Comparison of ENCODE assay signal across 8 cellular contexts in the genomic region with DNA sequence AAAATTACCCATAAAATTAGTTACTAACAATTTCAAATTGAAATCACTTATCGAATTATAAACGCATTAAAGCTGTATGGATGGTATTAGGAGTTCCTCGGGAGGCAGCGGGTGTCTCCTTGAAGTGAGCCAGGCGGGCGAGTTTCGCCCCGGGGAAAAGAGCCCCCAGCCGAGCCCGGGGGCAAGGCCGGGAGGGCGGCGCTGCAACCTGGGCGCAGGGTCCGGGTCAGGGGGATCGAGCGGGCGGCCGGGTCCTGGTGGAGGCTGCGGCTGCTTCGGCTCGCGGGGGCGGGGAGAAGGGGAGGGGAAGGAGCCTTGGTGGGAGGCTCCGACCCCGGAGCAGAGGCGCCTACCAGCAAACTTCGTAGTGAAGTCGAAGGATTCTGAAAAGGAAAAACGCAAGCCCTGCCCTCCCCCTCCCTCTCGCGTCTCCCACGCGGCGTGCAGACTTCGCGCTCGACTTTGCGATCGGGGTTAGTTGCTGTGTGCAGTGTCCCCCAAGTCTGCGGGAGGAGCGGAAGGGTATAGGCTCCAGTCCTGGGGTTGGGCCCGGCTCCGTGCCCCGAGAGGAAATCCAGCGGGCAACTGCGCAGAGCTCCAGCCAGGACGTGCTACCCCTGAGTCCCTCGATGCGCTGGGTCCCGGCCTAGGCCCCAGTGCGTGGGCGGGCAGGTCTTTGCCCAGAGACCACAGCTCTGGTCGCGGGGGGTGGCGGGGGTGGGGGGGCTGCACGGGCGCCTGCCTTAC.
DNase-seq lines count a peak whose midpoint lies in the region; ATAC-seq and TF ChIP-seq lines count a peak whose summit lies in the region.

No MANE protein-coding gene starts in this region.

- H2AK5ac ChIP-seq in H9 (ENCODE audit: insufficient read length, low read length): no peak overlapping the region

- H3K9me3 Mint-ChIP-seq in H9: peaks cover 0 to 6% of the 10 kb centered on the region in 2 experiments; a peak in 1 of 5 replicates
- H3K9me3 Mint-ChIP-seq in activated CD8-positive, alpha-beta T cell treated with anti-CD3 and anti-CD28 coated beads, Interleukin-2, amount 10 ng/mL, durations not matched to agents 7 days and 5 days (ENCODE audit: insufficient read depth): no peaks in the 10 kb centered on the region
- no peaks in the 10 kb centered on the region for H3K9me3 Mint-ChIP-seq in activated CD4-positive, alpha-beta memory T cell treated with anti-CD3 and anti-CD28 coated beads, Interleukin-2, amount 10 ng/mL, durations not matched to agents 7 days and 5 days

- H3K23me2 ChIP-seq in H9 (ENCODE audit: insufficient read length, low read depth, low read length, poor library complexity, severe bottlenecking): peaks cover 31% of the 10 kb centered on the region

- no peak overlapping the region for H3K27ac Mint-ChIP-seq in H9
- no peak overlapping the region for H3K27ac Mint-ChIP-seq in activated CD8-positive, alpha-beta T cell treated with anti-CD3 and anti-CD28 coated beads, Interleukin-2, amount 10 ng/mL, durations not matched to agents 7 days and 5 days
- no peak overlapping the region for H3K27ac Mint-ChIP-seq in activated CD4-positive, alpha-beta memory T cell treated with anti-CD3 and anti-CD28 coated beads, Interleukin-2, amount 10 ng/mL, durations not matched to agents 7 days and 5 days

- no peak overlapping the region for H2BK5ac ChIP-seq in H9 (ENCODE audit: insufficient read length, low read length)

- no peak overlapping the region for H2BK15ac ChIP-seq in H9 (ENCODE audit: low read depth, low read length)

- TF ChIP-seq CTCF in H9 (conservative IDR thresholded peaks at IDR 0.05): no peak; the same call in 1 of the 3 replicates

- no peak overlapping the region for H4K5ac ChIP-seq in H9 (ENCODE audit: insufficient read length, low read depth, low read length)

- H2AFZ ChIP-seq in H9 (ENCODE audit: low read length): no peak overlapping the region

- H3K4me2 ChIP-seq in H9 (ENCODE audit: insufficient read depth, insufficient read length, low read length): peak overlapping the region; percentile 74

- no peak overlapping the region for H2BK12ac ChIP-seq in H9 (ENCODE audit: insufficient read length, low read depth, low read length)

- H3K36me3 Mint-ChIP-seq in H9 (ENCODE audit: insufficient read depth in 1 of 3, low read depth in 3 of 3): no peaks in the 10 kb centered on the region
- H3K36me3 Mint-ChIP-seq in activated CD8-positive, alpha-beta T cell treated with anti-CD3 and anti-CD28 coated beads, Interleukin-2, amount 10 ng/mL, durations not matched to agents 7 days and 5 days (ENCODE audit: low read depth): no peaks in the 10 kb centered on the region
- H3K36me3 Mint-ChIP-seq in activated CD4-positive, alpha-beta memory T cell treated with anti-CD3 and anti-CD28 coated beads, Interleukin-2, amount 10 ng/mL, durations not matched to agents 7 days and 5 days (ENCODE audit: low read depth): no peaks in the 10 kb centered on the region

- H3K23ac ChIP-seq in H9 (ENCODE audit: insufficient read length, low read depth, low read length): no peak overlapping the region

- H3K4me1 Mint-ChIP-seq in H9: peaks cover 40 to 48% of the 10 kb centered on the region in 2 experiments
- peaks cover 4% of the 10 kb centered on the region for H3K4me1 Mint-ChIP-seq in activated CD8-positive, alpha-beta T cell treated with anti-CD3 and anti-CD28 coated beads, Interleukin-2, amount 10 ng/mL, durations not matched to agents 7 days and 5 days (ENCODE audit: low read depth)
- H3K4me1 Mint-ChIP-seq in activated CD4-positive, alpha-beta memory T cell treated with anti-CD3 and anti-CD28 coated beads, Interleukin-2, amount 10 ng/mL, durations not matched to agents 7 days and 5 days: peaks cover 4% of the 10 kb centered on the region

- peak; percentile 55 for DNase-seq in H9
- no peak for DNase-seq in activated CD8-positive, alpha-beta T cell treated with anti-CD3 and anti-CD28 coated beads, Interleukin-2, amount 10 ng/mL, durations not matched to agents 7 days and 5 days
- no peak for DNase-seq in activated CD4-positive, alpha-beta memory T cell treated with anti-CD3 and anti-CD28 coated beads, Interleukin-2, amount 10 ng/mL, durations not matched to agents 7 days and 5 days
- DNase-seq in T-helper 9 cell: no peak
- no peak for DNase-seq in NCI-H446 treated with DMSO at 0.1 percent for 48 hours (lab: John Stamatoyannopoulos, UW)

- H3K4ac ChIP-seq in H9 (ENCODE audit: low read depth, low read length): no peak overlapping the region

- H3K27me3 ChIP-seq in H9 (ENCODE audit: insufficient read depth, low read length) (peaks cover 39% of the 10 kb centered on the region), skeletal muscle tissue (ENCODE audit: control insufficient read depth in 3 of 3, insufficient read depth in 3 of 3, low read length in 3 of 3) (peaks cover 60 to 69% (median 68%) of the 10 kb centered on the region in 3 donors)

- peak overlapping the region; percentile 64 to 83 for H3K4me3 Mint-ChIP-seq in H9
- H3K4me3 Mint-ChIP-seq in activated CD8-positive, alpha-beta T cell treated with anti-CD3 and anti-CD28 coated beads, Interleukin-2, amount 10 ng/mL, durations not matched to agents 7 days and 5 days: no peak overlapping the region
- no peak overlapping the region for H3K4me3 Mint-ChIP-seq in activated CD4-positive, alpha-beta memory T cell treated with anti-CD3 and anti-CD28 coated beads, Interleukin-2, amount 10 ng/mL, durations not matched to agents 7 days and 5 days

- no peaks in the 10 kb centered on the region for H3K79me1 ChIP-seq in H9 (ENCODE audit: insufficient read depth, low read depth, low read length, poor library complexity, severe bottlenecking)

- no peak overlapping the region for H3K18ac ChIP-seq in H9 (ENCODE audit: insufficient read length, low read depth, low read length)

- H3K4me1 ChIP-seq in H9 (ENCODE audit: insufficient read depth, low read length) (peaks cover 6% of the 10 kb centered on the region; the same call in 1 of the 2 replicates), skeletal muscle tissue (ENCODE audit: control insufficient read depth in 3 of 3, insufficient read depth in 3 of 3, low read length in 3 of 3) (peaks cover 16 to 22% (median 21%) of the 10 kb centered on the region in 3 donors)

- H3K9ac ChIP-seq in H9 (ENCODE audit: extremely low read depth, insufficient read length, low read length): no peak overlapping the region
- peak overlapping the region in 1 of 3 donors; percentile 33 for H3K9ac ChIP-seq in skeletal muscle tissue (ENCODE audit: low read depth in 1 of 3, low read length in 3 of 3)

- H3T11ph ChIP-seq in H9 (ENCODE audit: low read length): no peak overlapping the region

- peak overlapping the region; percentile 45 for H3K4me3 ChIP-seq in iPS-11a (ENCODE audit: low read depth, low read length)
- H3K4me3 ChIP-seq in skeletal muscle tissue (ENCODE audit: low read length in 3 of 3): peak overlapping the region; percentile 36 to 57 (median 51)

- H3K9me3 ChIP-seq in H9 (ENCODE audit: control insufficient read depth, low read depth, low read length) (no peaks in the 10 kb centered on the region), skeletal muscle tissue (ENCODE audit: control insufficient read depth in 3 of 3, low read length in 3 of 3) (no peaks in the 10 kb centered on the region)

- H3K27ac ChIP-seq in H9 (ENCODE audit: insufficient read length, low read depth, low read length) (no peak overlapping the region), skeletal muscle tissue (ENCODE audit: low read depth, low read length) (no peak overlapping the region)

- no CpG with 5 or more reads among the region's 58 CpGs for WGBS in H9 (ENCODE audit: extremely low coverage, insufficient read length, low lambda C conversion rate)

- CTCF ChIA-PET in activated CD8-positive, alpha-beta T cell treated with anti-CD3 and anti-CD28 coated beads, Interleukin-2, amount 10 ng/mL, durations not matched to agents 7 days and 5 days (lab: Charles Lee): no interaction called here
- CTCF ChIA-PET in activated CD4-positive, alpha-beta memory T cell treated with anti-CD3 and anti-CD28 coated beads, Interleukin-2, amount 10 ng/mL, durations not matched to agents 7 days and 5 days (lab: Charles Lee): no interaction called here

- POLR2A ChIA-PET in activated CD8-positive, alpha-beta T cell treated with anti-CD3 and anti-CD28 coated beads, Interleukin-2, amount 10 ng/mL, durations not matched to agents 7 days and 5 days (lab: Charles Lee): no interaction called here
- POLR2A ChIA-PET in activated CD4-positive, alpha-beta memory T cell treated with anti-CD3 and anti-CD28 coated beads, Interleukin-2, amount 10 ng/mL, durations not matched to agents 7 days and 5 days (lab: Charles Lee): no interaction called here

- H3K27me3 Mint-ChIP-seq in H9 (ENCODE audit: low read depth): peaks cover 19% of the 10 kb centered on the region
- H3K27me3 Mint-ChIP-seq in activated CD8-positive, alpha-beta T cell treated with anti-CD3 and anti-CD28 coated beads, Interleukin-2, amount 10 ng/mL, durations not matched to agents 7 days and 5 days (ENCODE audit: low read depth): peaks cover 46% of the 10 kb centered on the region
- H3K27me3 Mint-ChIP-seq in activated CD4-positive, alpha-beta memory T cell treated with anti-CD3 and anti-CD28 coated beads, Interleukin-2, amount 10 ng/mL, durations not matched to agents 7 days and 5 days: peaks cover 56% of the 10 kb centered on the region

- H3K36me3 ChIP-seq in skeletal muscle tissue (ENCODE audit: control insufficient read depth in 3 of 3, insufficient read depth in 3 of 3, low read length in 3 of 3): peaks cover 0 to 5% (median 4%) of the 10 kb centered on the region in 3 donors

- H3K14ac ChIP-seq in H9 (ENCODE audit: insufficient read depth, low read length): no peak overlapping the region

- H4K8ac ChIP-seq in H9 (replicated peaks; ENCODE audit: insufficient read length, low read depth, low read length): no peak overlapping the region

- no peak overlapping the region for H2BK120ac ChIP-seq in H9 (ENCODE audit: low read depth, low read length, poor library complexity, severe bottlenecking)

- no peak overlapping the region for H3K56ac ChIP-seq in H9 (ENCODE audit: insufficient read length, low read depth, low read length)

- H2BK20ac ChIP-seq in H9 (ENCODE audit: low read depth, low read length, poor library complexity, severe bottlenecking): no peak overlapping the region

- no peaks in the 10 kb centered on the region for H3K79me2 ChIP-seq in H9 (ENCODE audit: insufficient read depth, low read length)

- H4K91ac ChIP-seq in H9 (ENCODE audit: insufficient read length, low read depth, low read length): no peak overlapping the region

- no peaks in the 10 kb centered on the region for H4K20me1 ChIP-seq in H9 (ENCODE audit: control insufficient read depth, insufficient read depth, insufficient read length)

- ATAC-seq in activated CD8-positive, alpha-beta T cell treated with anti-CD3 and anti-CD28 coated beads, Interleukin-2, amount 10 ng/mL, durations not matched to agents 7 days and 5 days: peak; percentile 36
- no peak for ATAC-seq in GM21528 (IDR thresholded peaks at IDR 0.05; ENCODE audit: low FRiP score, unreplicated experiment)

Comparison
In these comparisons a context has a peak if more than half of its experiments do, and no peak if none do; other contexts are left out.
1. H3K4me3 Mint-ChIP-seq: peak in H9 (2 of 2); none in activated CD8-positive, alpha-beta T cell treated with anti-CD3 and anti-CD28 coated beads, Interleukin-2, amount 10 ng/mL, durations not matched to agents 7 days and 5 days (single experiment) and activated CD4-positive, alpha-beta memory T cell treated with anti-CD3 and anti-CD28 coated beads, Interleukin-2, amount 10 ng/mL, durations not matched to agents 7 days and 5 days (single experiment).